ENCODE assay signal across 11 cellular contexts in genomic region chr4:3791910-3792542, GRCh38. TPM values are rescaled to one million over a fixed set of nuclear protein-coding genes. Genes with fewer than 3 reads are reported as not detected.
A peak's percentile ranks its signal among the peaks of the same experiment; 100 is the strongest.
DNase-seq lines count a peak whose midpoint lies in the region; ATAC-seq and TF ChIP-seq lines count a peak whose summit lies in the region.
"Had no signal": no experiment of that assay in that cellular context is flagged by ENCODE, and none has a peak within 500 bp of the region (broad histone marks: within the 10 kb centered on the region; RNA-seq: fewer than 3 reads in every experiment).

No MANE protein-coding gene starts in this region.

- no peaks in the 10 kb centered on the region for H3K4me1 Mint-ChIP-seq in activated T-cell treated with anti-CD3 and anti-CD28 coated beads, Interleukin-2, amount 50 U/mL, for 24 hours (ENCODE audit: low read depth)

- no peak for TF ChIP-seq POLR2A in thyroid gland (IDR thresholded peaks at IDR 0.05)

- H3K9me3 Mint-ChIP-seq in activated T-cell treated with anti-CD3 and anti-CD28 coated beads, Interleukin-2, amount 50 U/mL, for 24 hours = peaks cover 26% of the 10 kb centered on the region

- peaks cover 26% of the 10 kb centered on the region for H3K27me3 Mint-ChIP-seq in activated T-cell treated with anti-CD3 and anti-CD28 coated beads, Interleukin-2, amount 50 U/mL, for 24 hours

- H3K36me3 Mint-ChIP-seq in activated T-cell treated with anti-CD3 and anti-CD28 coated beads, Interleukin-2, amount 50 U/mL, for 24 hours (ENCODE audit: low read depth) = no peaks in the 10 kb centered on the region

- H3K27ac ChIP-seq in thyroid gland = no peak overlapping the region
- H3K27ac ChIP-seq: BLaER1 treated with 17β-estradiol and CSF1 and Interleukin-3, amounts not matched to agents 10 nM and 100 nM had no signal

- ATAC-seq in HG02642 (IDR thresholded peaks at IDR 0.05; ENCODE audit: poor library complexity, unreplicated experiment) = no peak
- ATAC-seq in HG02798 (IDR thresholded peaks at IDR 0.05; ENCODE audit: poor library complexity, unreplicated experiment) = no peak

- no peak overlapping the region for H3K27ac Mint-ChIP-seq in activated T-cell treated with anti-CD3 and anti-CD28 coated beads, Interleukin-2, amount 50 U/mL, for 24 hours

- 29% methylated on average over 6 to 9 of the region's 13 CpGs for WGBS in thyroid gland, 2 donors

- no peaks in the 10 kb centered on the region for H3K4me1 ChIP-seq in thyroid gland
- H3K4me1 ChIP-seq: BLaER1 treated with 17β-estradiol and CSF1 and Interleukin-3, amounts not matched to agents 10 nM and 100 nM had no signal

- no peaks in the 10 kb centered on the region for H3K36me3 ChIP-seq in thyroid gland
- H3K36me3 ChIP-seq: BLaER1 treated with 17β-estradiol and CSF1 and Interleukin-3, amounts not matched to agents 10 nM and 100 nM had no signal

- no peak overlapping the region for H3K4me3 ChIP-seq in thyroid gland (replicated peaks in 1 of 3)
- H3K4me3 ChIP-seq: BLaER1 treated with 17β-estradiol and CSF1 and Interleukin-3, amounts not matched to agents 10 nM and 100 nM had no signal

- no peak overlapping the region for H3K4me3 Mint-ChIP-seq in activated T-cell treated with anti-CD3 and anti-CD28 coated beads, Interleukin-2, amount 50 U/mL, for 24 hours

- no peak for TF ChIP-seq CTCF in thyroid gland (IDR thresholded peaks at IDR 0.05)

- H3K9me3 ChIP-seq in thyroid gland = no peaks in the 10 kb centered on the region

- no peaks in the 10 kb centered on the region for H3K27me3 ChIP-seq in thyroid gland
- H3K27me3 ChIP-seq: BLaER1 treated with 17β-estradiol and CSF1 and Interleukin-3, amounts not matched to agents 10 nM and 100 nM had no signal

- peak; percentile 44 for DNase-seq in activated T-cell treated with anti-CD3 and anti-CD28 coated beads, Interleukin-2, amount 50 U/mL, for 24 hours
- no peak for DNase-seq in activated T-cell treated with anti-CD3 and anti-CD28 coated beads for 4 hours
- peak; percentile 28 to 44 for DNase-seq in activated CD4-positive, alpha-beta T cell treated with anti-CD3 and anti-CD28 coated beads, Interleukin-2, amount 50 U/mL, for 48 hours
- DNase-seq in iPS DF 4.7 (ENCODE audit: extremely low read depth, low spot score) = peak; percentile 30
- DNase-seq in thyroid gland = peak; percentile 69 to 82
- no peak for DNase-seq in NCI-H2227 treated with DMSO at 0.1 percent for 48 hours (lab: John Stamatoyannopoulos, UW)
- DNase-seq: NCI-H187 treated with DMSO at 0.1 percent for 48 hours had no signal

- intact Hi-C loops in thyroid gland (cut with DNase I) = no loop called here

RNA-seq across cellular contexts. Expression of gene ADRA2C, which starts 25.8 kb away (rescaled TPM):
- 1 to 10 TPM in 2 of 4 donors, under 1 TPM in 2; 0.45 to 3.5 (median 1.1) TPM for total RNA-seq in thyroid gland
- total RNA-seq: activated CD8-positive, alpha-beta memory T cell treated with anti-CD3 and anti-CD28 coated beads for 36 hours had no signal

Comparison
In these comparisons a context has a peak if more than half of its experiments do, and no peak if none do; other contexts are left out.
1. DNase-seq: peak in activated T-cell treated with anti-CD3 and anti-CD28 coated beads, Interleukin-2, amount 50 U/mL, for 24 hours (single experiment), activated CD4-positive, alpha-beta T cell treated with anti-CD3 and anti-CD28 coated beads, Interleukin-2, amount 50 U/mL, for 48 hours (2 of 2), iPS DF 4.7 (single experiment) and thyroid gland (2 of 2); none in activated T-cell treated with anti-CD3 and anti-CD28 coated beads for 4 hours (single experiment) and NCI-H2227 treated with DMSO at 0.1 percent for 48 hours (single experiment).